ENCODE assay signal across 3 cellular contexts in the genomic region with DNA sequence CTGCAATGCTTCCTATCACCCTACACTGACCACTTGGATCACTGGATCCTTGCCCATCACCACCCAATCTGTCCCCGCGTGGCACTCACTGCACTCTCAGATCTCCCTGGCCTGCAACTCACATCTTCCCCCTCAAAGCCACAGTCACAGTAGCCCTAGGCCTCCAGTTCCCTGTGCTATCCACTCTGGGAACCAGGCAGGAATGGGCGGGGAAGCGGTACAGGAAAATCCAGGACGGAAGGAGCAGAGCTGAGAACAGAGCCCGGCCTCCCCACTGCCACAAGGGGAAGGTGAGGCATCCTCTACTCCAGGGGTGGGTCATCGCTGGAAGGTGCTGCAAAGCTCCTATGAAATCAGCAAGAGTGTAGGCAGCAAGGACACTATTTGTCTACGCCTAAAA.
TF ChIP-seq lines count a peak whose summit lies in the region.

No MANE protein-coding gene starts in this region.

TF ChIP-seq in IMR-90, 13 proteins besides CTCF, POLR2A, EP300 and RAD21:
- no peak for TF ChIP-seq MXI1 (IDR thresholded peaks at IDR 0.05; ENCODE audit: borderline replicate concordance, low read depth, low read length)
- TF ChIP-seq, protein P1, sequence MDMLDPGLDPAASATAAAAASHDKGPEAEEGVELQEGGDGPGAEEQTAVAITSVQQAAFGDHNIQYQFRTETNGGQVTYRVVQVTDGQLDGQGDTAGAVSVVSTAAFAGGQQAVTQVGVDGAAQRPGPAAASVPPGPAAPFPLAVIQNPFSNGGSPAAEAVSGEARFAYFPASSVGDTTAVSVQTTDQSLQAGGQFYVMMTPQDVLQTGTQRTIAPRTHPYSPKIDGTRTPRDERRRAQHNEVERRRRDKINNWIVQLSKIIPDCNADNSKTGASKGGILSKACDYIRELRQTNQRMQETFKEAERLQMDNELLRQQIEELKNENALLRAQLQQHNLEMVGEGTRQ (IDR thresholded peaks at IDR 0.05; ENCODE audit: low read depth, low read length): no peak
- no peak for TF ChIP-seq SMC3 (IDR thresholded peaks at IDR 0.05; ENCODE audit: low read depth, low read length)
- TF ChIP-seq CEBPB (IDR thresholded peaks at IDR 0.05; ENCODE audit: low read depth, low read length): no peak
- no peak for TF ChIP-seq MAZ (IDR thresholded peaks at IDR 0.05; ENCODE audit: borderline replicate concordance, low read depth, low read length)

TF ChIP-seq in SK-N-SH, 30 proteins besides CTCF, POLR2A, EP300 and RAD21:
- TF ChIP-seq, protein P2, sequence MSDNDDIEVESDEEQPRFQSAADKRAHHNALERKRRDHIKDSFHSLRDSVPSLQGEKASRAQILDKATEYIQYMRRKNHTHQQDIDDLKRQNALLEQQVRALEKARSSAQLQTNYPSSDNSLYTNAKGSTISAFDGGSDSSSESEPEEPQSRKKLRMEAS (IDR thresholded peaks at IDR 0.05; ENCODE audit: low read depth): no peak
- TF ChIP-seq TAF1 (IDR thresholded peaks at IDR 0.05; ENCODE audit: borderline replicate concordance, low read depth, low read length): no peak
- no peak for TF ChIP-seq RXRA (IDR thresholded peaks at IDR 0.05; ENCODE audit: borderline replicate concordance, low read depth)
- TF ChIP-seq, protein P1 (IDR thresholded peaks at IDR 0.05; ENCODE audit: borderline replicate concordance, low read depth, low read length): no peak
- no peak for TF ChIP-seq JUND (IDR thresholded peaks at IDR 0.05)
- no peak for TF ChIP-seq ELF1 (IDR thresholded peaks at IDR 0.05)
- TF ChIP-seq, protein P3, sequence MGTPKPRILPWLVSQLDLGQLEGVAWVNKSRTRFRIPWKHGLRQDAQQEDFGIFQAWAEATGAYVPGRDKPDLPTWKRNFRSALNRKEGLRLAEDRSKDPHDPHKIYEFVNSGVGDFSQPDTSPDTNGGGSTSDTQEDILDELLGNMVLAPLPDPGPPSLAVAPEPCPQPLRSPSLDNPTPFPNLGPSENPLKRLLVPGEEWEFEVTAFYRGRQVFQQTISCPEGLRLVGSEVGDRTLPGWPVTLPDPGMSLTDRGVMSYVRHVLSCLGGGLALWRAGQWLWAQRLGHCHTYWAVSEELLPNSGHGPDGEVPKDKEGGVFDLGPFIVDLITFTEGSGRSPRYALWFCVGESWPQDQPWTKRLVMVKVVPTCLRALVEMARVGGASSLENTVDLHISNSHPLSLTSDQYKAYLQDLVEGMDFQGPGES (IDR thresholded peaks at IDR 0.05; ENCODE audit: low read depth, low read length): no peak
- TF ChIP-seq RCOR1 (IDR thresholded peaks at IDR 0.05; ENCODE audit: low read length): no peak
- no peak for TF ChIP-seq NFIC (IDR thresholded peaks at IDR 0.05; ENCODE audit: borderline replicate concordance)
- no peak for TF ChIP-seq RFX5 (IDR thresholded peaks at IDR 0.05; ENCODE audit: low read length)

TF ChIP-seq in GM12891, 5 proteins besides CTCF, POLR2A, EP300 and RAD21:
- no peak for TF ChIP-seq SPI1 (IDR thresholded peaks at IDR 0.05; ENCODE audit: low read depth, low read length)
- no peak for TF ChIP-seq TAF1 (IDR thresholded peaks at IDR 0.05; ENCODE audit: low read depth, low read length)
- TF ChIP-seq PAX5 (IDR thresholded peaks at IDR 0.05; ENCODE audit: insufficient read depth, low read length, severe bottlenecking): no peak
- TF ChIP-seq POLR2AphosphoS5 (IDR thresholded peaks at IDR 0.05; ENCODE audit: low read depth, low read length): no peak
- no peak for TF ChIP-seq POU2F2 (IDR thresholded peaks at IDR 0.05; ENCODE audit: low read depth, low read length)
